In genomic region chr5:133404724-133405123, GRCh38 we compare ENCODE assay signal across 15 cellular contexts.
DNase-seq lines count a peak whose midpoint lies in the region; ATAC-seq and TF ChIP-seq lines count a peak whose summit lies in the region.
"Had no signal": no experiment of that assay in that cellular context is flagged by ENCODE, and none has a peak within 500 bp of the region (broad histone marks: within the 10 kb centered on the region; RNA-seq: fewer than 3 reads in every experiment).

No MANE protein-coding gene starts in this region.

- peak; percentile 17 for TF ChIP-seq CTCF in type B pancreatic cell (conservative IDR thresholded peaks at IDR 0.05)

- H3K27me3 Mint-ChIP-seq in activated T-cell treated with anti-CD3 and anti-CD28 coated beads, Interleukin-2, amount 50 U/mL, for 24 hours, result peaks cover 9% of the 10 kb centered on the region
- no peaks in the 10 kb centered on the region for H3K27me3 Mint-ChIP-seq in activated T-cell treated with anti-CD3 and anti-CD28 coated beads, Interleukin-2, amount 50 U/mL, for 72 hours (ENCODE audit: low read depth)
- peaks cover 3% of the 10 kb centered on the region for H3K27me3 Mint-ChIP-seq in type B pancreatic cell
- H3K27me3 Mint-ChIP-seq: activated CD4-positive, alpha-beta T cell treated with anti-CD3 and anti-CD28 coated beads, Interleukin-2, amount 10 ng/mL, durations not matched to agents 24 days and 14 days had no signal

- no peak for ATAC-seq in activated T-cell treated with anti-CD3 and anti-CD28 coated beads, Interleukin-2, amount 50 U/mL, for 72 hours (replicated peaks in 1 of 2)
- ATAC-seq in HG03280 (IDR thresholded peaks at IDR 0.05; ENCODE audit: unreplicated experiment) (no peak), GM18873 (IDR thresholded peaks at IDR 0.05; ENCODE audit: low FRiP score, unreplicated experiment) (no peak)

- H3K4me3 Mint-ChIP-seq in activated T-cell treated with anti-CD3 and anti-CD28 coated beads, Interleukin-2, amount 50 U/mL, for 24 hours, result no peak overlapping the region
- H3K4me3 Mint-ChIP-seq in activated T-cell treated with anti-CD3 and anti-CD28 coated beads, Interleukin-2, amount 50 U/mL, for 72 hours, result no peak overlapping the region
- H3K4me3 Mint-ChIP-seq in type B pancreatic cell, result no peak overlapping the region
- H3K4me3 Mint-ChIP-seq: activated CD4-positive, alpha-beta T cell treated with anti-CD3 and anti-CD28 coated beads, Interleukin-2, amount 10 ng/mL, durations not matched to agents 24 days and 14 days; activated naive CD4-positive, alpha-beta T cell treated with anti-CD3 and anti-CD28 coated beads, Interleukin-2, amount 10 ng/mL, durations not matched to agents 7 days and 5 days had no signal

- no peaks in the 10 kb centered on the region for H3K9me3 Mint-ChIP-seq in activated T-cell treated with anti-CD3 and anti-CD28 coated beads, Interleukin-2, amount 50 U/mL, for 24 hours
- no peaks in the 10 kb centered on the region for H3K9me3 Mint-ChIP-seq in activated T-cell treated with anti-CD3 and anti-CD28 coated beads, Interleukin-2, amount 50 U/mL, for 72 hours
- H3K9me3 Mint-ChIP-seq in type B pancreatic cell, result peaks cover 4% of the 10 kb centered on the region
- H3K9me3 Mint-ChIP-seq: activated CD4-positive, alpha-beta T cell treated with anti-CD3 and anti-CD28 coated beads, Interleukin-2, amount 10 ng/mL, durations not matched to agents 24 days and 14 days; activated naive CD4-positive, alpha-beta T cell treated with anti-CD3 and anti-CD28 coated beads, Interleukin-2, amount 10 ng/mL, durations not matched to agents 7 days and 5 days had no signal

- H3K36me3 Mint-ChIP-seq in activated T-cell treated with anti-CD3 and anti-CD28 coated beads, Interleukin-2, amount 50 U/mL, for 24 hours (ENCODE audit: low read depth), result no peaks in the 10 kb centered on the region
- no peaks in the 10 kb centered on the region for H3K36me3 Mint-ChIP-seq in activated T-cell treated with anti-CD3 and anti-CD28 coated beads, Interleukin-2, amount 50 U/mL, for 72 hours (ENCODE audit: insufficient read depth in 2 of 2)
- H3K36me3 Mint-ChIP-seq in type B pancreatic cell, result peaks cover 9% of the 10 kb centered on the region
- H3K36me3 Mint-ChIP-seq: activated naive CD4-positive, alpha-beta T cell treated with anti-CD3 and anti-CD28 coated beads, Interleukin-2, amount 10 ng/mL, durations not matched to agents 7 days and 5 days had no signal

- DNase-seq in activated T-cell treated with anti-CD3 and anti-CD28 coated beads, Interleukin-2, amount 50 U/mL, for 24 hours, result peak; percentile 8
- no peak for DNase-seq in activated T-cell treated with anti-CD3 and anti-CD28 coated beads, Interleukin-2, amount 50 U/mL, for 72 hours
- DNase-seq in MV-4-11 (lab: John Stamatoyannopoulos, UW), result peak; percentile 68
- peak; percentile 37 for DNase-seq in ecto neural progenitor cell (ENCODE audit: low spot score)
- DNase-seq in type B pancreatic cell (ENCODE audit: extremely low spot score, unreplicated experiment), result no peak
- no peak for DNase-seq in 8988T
- DNase-seq: activated CD4-positive, alpha-beta T cell treated with anti-CD3 and anti-CD28 coated beads, Interleukin-2, amount 10 ng/mL, durations not matched to agents 24 days and 14 days; activated naive CD4-positive, alpha-beta T cell treated with anti-CD3 and anti-CD28 coated beads, Interleukin-2, amount 10 ng/mL, durations not matched to agents 7 days and 5 days; left ventricle myocardium inferior; MM.1S; NCI-H446 treated with DMSO at 0.1 percent for 48 hours; SJCRH30; stimulated activated CD4-positive, alpha-beta T cell treated with anti-CD3 and anti-CD28 coated beads, Interleukin-2, amount 100 ng/mL, for 48 hours had no signal

- no peak overlapping the region for H3K27ac Mint-ChIP-seq in activated T-cell treated with anti-CD3 and anti-CD28 coated beads, Interleukin-2, amount 50 U/mL, for 24 hours
- no peak overlapping the region for H3K27ac Mint-ChIP-seq in activated T-cell treated with anti-CD3 and anti-CD28 coated beads, Interleukin-2, amount 50 U/mL, for 72 hours
- H3K27ac Mint-ChIP-seq in type B pancreatic cell, result no peak overlapping the region
- H3K27ac Mint-ChIP-seq: activated CD4-positive, alpha-beta T cell treated with anti-CD3 and anti-CD28 coated beads, Interleukin-2, amount 10 ng/mL, durations not matched to agents 24 days and 14 days; activated naive CD4-positive, alpha-beta T cell treated with anti-CD3 and anti-CD28 coated beads, Interleukin-2, amount 10 ng/mL, durations not matched to agents 7 days and 5 days had no signal

- peaks cover 1% of the 10 kb centered on the region for H3K4me1 Mint-ChIP-seq in activated T-cell treated with anti-CD3 and anti-CD28 coated beads, Interleukin-2, amount 50 U/mL, for 24 hours (ENCODE audit: low read depth)
- H3K4me1 Mint-ChIP-seq in activated T-cell treated with anti-CD3 and anti-CD28 coated beads, Interleukin-2, amount 50 U/mL, for 72 hours (ENCODE audit: low read depth), result peaks cover 10% of the 10 kb centered on the region
- H3K4me1 Mint-ChIP-seq in type B pancreatic cell (ENCODE audit: unreplicated experiment), result peaks cover 15% of the 10 kb centered on the region
- H3K4me1 Mint-ChIP-seq: activated CD4-positive, alpha-beta T cell treated with anti-CD3 and anti-CD28 coated beads, Interleukin-2, amount 10 ng/mL, durations not matched to agents 24 days and 14 days; activated naive CD4-positive, alpha-beta T cell treated with anti-CD3 and anti-CD28 coated beads, Interleukin-2, amount 10 ng/mL, durations not matched to agents 7 days and 5 days had no signal

Comparison
In these comparisons a context has a peak if more than half of its experiments do, and no peak if none do; other contexts are left out.
1. DNase-seq: peak in activated T-cell treated with anti-CD3 and anti-CD28 coated beads, Interleukin-2, amount 50 U/mL, for 24 hours (single experiment), MV-4-11 (single experiment) and ecto neural progenitor cell (single experiment); none in activated T-cell treated with anti-CD3 and anti-CD28 coated beads, Interleukin-2, amount 50 U/mL, for 72 hours (0 of 2), type B pancreatic cell (single experiment) and 8988T (single experiment).